In the genomic region with DNA sequence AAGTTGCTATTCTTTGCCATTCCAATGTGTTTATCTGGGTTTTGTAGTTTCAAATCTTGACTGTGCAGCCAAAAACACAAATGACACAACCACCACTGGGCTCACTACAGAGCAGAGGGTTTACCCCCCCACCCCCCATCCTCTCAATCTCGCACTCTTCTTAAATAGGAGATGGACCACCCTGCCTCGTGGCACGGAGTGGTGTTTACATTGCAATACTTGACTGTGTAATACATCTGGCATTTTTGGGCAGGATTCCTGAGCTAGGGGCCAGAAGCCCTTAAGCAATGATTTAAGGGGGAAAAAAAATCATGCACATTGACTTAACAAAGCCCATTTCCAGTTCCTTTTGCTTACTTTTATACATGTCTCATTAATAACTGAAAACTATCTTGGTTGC, we compare ENCODE assay signal across 20 cellular contexts. TPM values are rescaled to one million over a fixed set of nuclear protein-coding genes. Genes with fewer than 3 reads are reported as not detected.
DNase-seq lines count a peak whose midpoint lies in the region; ATAC-seq and TF ChIP-seq lines count a peak whose summit lies in the region.
"Had no signal": no experiment of that assay in that cellular context is flagged by ENCODE, and none has a peak within 500 bp of the region (broad histone marks: within the 10 kb centered on the region; RNA-seq: fewer than 3 reads in every experiment).

No MANE protein-coding gene starts in this region.

- DNase-seq in stimulated activated naive CD8-positive, alpha-beta T cell treated with anti-CD3 and anti-CD28 coated beads, Interleukin-15, amount 100 ng/mL, for 72 hours = no peak
- peak; percentile 94 for DNase-seq in fibroblast of gingiva (ENCODE audit: low read depth)
- DNase-seq in nephron progenitor cell = no peak
- DNase-seq in stimulated activated CD4-positive, alpha-beta T cell treated with anti-CD3 and anti-CD28 coated beads, Interleukin-2, amount 100 ng/mL, for 24 hours = no peak
- no peak for DNase-seq in stimulated activated CD8-positive, alpha-beta memory T cell treated with anti-CD3 and anti-CD28 coated beads, Interleukin-4, amount 100 ng/mL, for 48 hours
- DNase-seq in occipital lobe (lab: John Stamatoyannopoulos, UW) = no peak
- no peak for DNase-seq in SIG-M5 treated with dmso at 0.1 percent for 504 hours (lab: John Stamatoyannopoulos, UW; ENCODE audit: unreplicated experiment)
- DNase-seq: activated CD8-positive, alpha-beta memory T cell treated with anti-CD3 and anti-CD28 coated beads for 24 hours; aorta; COR-L47; GDM1; left ventricle myocardium superior; NCI-H2029 treated with DMSO at 0.1 percent for 48 hours; NCI-H524 treated with DMSO at 0.1 percent for 48 hours; right cardiac atrium; SK-N-SH; stimulated activated CD4-positive, alpha-beta T cell treated with anti-CD3 and anti-CD28 coated beads, Interleukin-1b, Interleukin-23, amount 100 ng/mL, for 48 hours; testis had no signal

- H3K27ac Mint-ChIP-seq in stimulated activated naive CD8-positive, alpha-beta T cell treated with anti-CD3 and anti-CD28 coated beads, Interleukin-15, Interleukin-2, amounts not matched to agents 100 ng/mL and 50 ng/mL, for 24 hours = no peak overlapping the region
- no peak overlapping the region for H3K27ac Mint-ChIP-seq in stimulated activated naive CD8-positive, alpha-beta T cell treated with anti-CD3 and anti-CD28 coated beads, Interleukin-15, amount 100 ng/mL, for 72 hours
- H3K27ac Mint-ChIP-seq in nephron progenitor cell = peak overlapping the region; percentile 18

- no peaks in the 10 kb centered on the region for H3K36me3 Mint-ChIP-seq in stimulated activated naive CD8-positive, alpha-beta T cell treated with anti-CD3 and anti-CD28 coated beads, Interleukin-15, Interleukin-2, amounts not matched to agents 100 ng/mL and 50 ng/mL, for 24 hours (ENCODE audit: low read depth)
- H3K36me3 Mint-ChIP-seq in nephron progenitor cell (ENCODE audit: low read depth) = peaks cover 3% of the 10 kb centered on the region

- H3K4me1 Mint-ChIP-seq in stimulated activated naive CD8-positive, alpha-beta T cell treated with anti-CD3 and anti-CD28 coated beads, Interleukin-15, Interleukin-2, amounts not matched to agents 100 ng/mL and 50 ng/mL, for 24 hours (ENCODE audit: low read depth) = peaks cover 59% of the 10 kb centered on the region
- H3K4me1 Mint-ChIP-seq in stimulated activated naive CD8-positive, alpha-beta T cell treated with anti-CD3 and anti-CD28 coated beads, Interleukin-15, amount 100 ng/mL, for 72 hours = peaks cover 71% of the 10 kb centered on the region
- peaks cover 98% of the 10 kb centered on the region for H3K4me1 Mint-ChIP-seq in nephron progenitor cell

- H3K9me3 Mint-ChIP-seq in stimulated activated naive CD8-positive, alpha-beta T cell treated with anti-CD3 and anti-CD28 coated beads, Interleukin-15, Interleukin-2, amounts not matched to agents 100 ng/mL and 50 ng/mL, for 24 hours = no peaks in the 10 kb centered on the region
- no peaks in the 10 kb centered on the region for H3K9me3 Mint-ChIP-seq in stimulated activated naive CD8-positive, alpha-beta T cell treated with anti-CD3 and anti-CD28 coated beads, Interleukin-15, amount 100 ng/mL, for 72 hours
- no peaks in the 10 kb centered on the region for H3K9me3 Mint-ChIP-seq in nephron progenitor cell

- no peaks in the 10 kb centered on the region for H3K27me3 Mint-ChIP-seq in stimulated activated naive CD8-positive, alpha-beta T cell treated with anti-CD3 and anti-CD28 coated beads, Interleukin-15, Interleukin-2, amounts not matched to agents 100 ng/mL and 50 ng/mL, for 24 hours
- no peaks in the 10 kb centered on the region for H3K27me3 Mint-ChIP-seq in stimulated activated naive CD8-positive, alpha-beta T cell treated with anti-CD3 and anti-CD28 coated beads, Interleukin-15, amount 100 ng/mL, for 72 hours
- H3K27me3 Mint-ChIP-seq in nephron progenitor cell (ENCODE audit: low read depth, poor library complexity) = peaks cover 4% of the 10 kb centered on the region

- no peak for ATAC-seq in stimulated activated naive CD8-positive, alpha-beta T cell treated with anti-CD3 and anti-CD28 coated beads, Interleukin-15, amount 100 ng/mL, for 72 hours
- ATAC-seq: esophagus mucosa, left ventricle myocardium superior, right cardiac atrium had no signal

- H3K4me3 Mint-ChIP-seq in stimulated activated naive CD8-positive, alpha-beta T cell treated with anti-CD3 and anti-CD28 coated beads, Interleukin-15, Interleukin-2, amounts not matched to agents 100 ng/mL and 50 ng/mL, for 24 hours = peak overlapping the region; percentile 6
- H3K4me3 Mint-ChIP-seq in stimulated activated naive CD8-positive, alpha-beta T cell treated with anti-CD3 and anti-CD28 coated beads, Interleukin-15, amount 100 ng/mL, for 72 hours = peak overlapping the region in 1 of 2 donors; percentile 35
- H3K4me3 Mint-ChIP-seq in nephron progenitor cell = peak overlapping the region; percentile 41

- TF ChIP-seq CTCF in nephron progenitor cell (IDR thresholded peaks at IDR 0.05) = no peak

RNA-seq across cellular contexts. Expression of gene PTCH1, which starts 19.0 kb away (rescaled TPM):
- total RNA-seq in occipital lobe = 8.3 TPM
